ENCODE assay signal across 1 cellular context in genomic region chr3:50102558-50102957, GRCh38.
TF ChIP-seq lines count a peak whose summit lies in the region.

No MANE protein-coding gene starts in this region.

TF ChIP-seq in HEK293, 187 proteins besides CTCF, POLR2A, EP300 and RAD21 (continued from another document):
- TF ChIP-seq, protein P1, sequence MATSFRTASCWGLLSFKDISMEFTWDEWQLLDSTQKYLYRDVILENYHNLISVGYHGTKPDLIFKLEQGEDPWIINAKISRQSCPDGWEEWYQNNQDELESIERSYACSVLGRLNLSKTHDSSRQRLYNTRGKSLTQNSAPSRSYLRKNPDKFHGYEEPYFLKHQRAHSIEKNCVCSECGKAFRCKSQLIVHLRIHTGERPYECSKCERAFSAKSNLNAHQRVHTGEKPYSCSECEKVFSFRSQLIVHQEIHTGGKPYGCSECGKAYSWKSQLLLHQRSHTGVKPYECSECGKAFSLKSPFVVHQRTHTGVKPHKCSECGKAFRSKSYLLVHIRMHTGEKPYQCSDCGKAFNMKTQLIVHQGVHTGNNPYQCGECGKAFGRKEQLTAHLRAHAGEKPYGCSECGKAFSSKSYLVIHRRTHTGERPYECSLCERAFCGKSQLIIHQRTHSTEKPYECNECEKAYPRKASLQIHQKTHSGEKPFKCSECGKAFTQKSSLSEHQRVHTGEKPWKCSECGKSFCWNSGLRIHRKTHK (tag by site-specific recombination; IDR thresholded peaks at IDR 0.05) = no peak
- TF ChIP-seq KLF9 (tag by site-specific recombination; IDR thresholded peaks at IDR 0.05; ENCODE audit: low read depth) (no peak), ZFP3 (tag by site-specific recombination; IDR thresholded peaks at IDR 0.05; ENCODE audit: low read depth) (no peak), GLIS1 (tag by site-specific recombination; IDR thresholded peaks at IDR 0.05) (no peak), MZF1 (tag by site-specific recombination; IDR thresholded peaks at IDR 0.05; ENCODE audit: borderline replicate concordance) (no peak), ZNF571 (tag by site-specific recombination; IDR thresholded peaks at IDR 0.05) (no peak), SALL2 (tag by site-specific recombination; IDR thresholded peaks at IDR 0.05; ENCODE audit: borderline replicate concordance) (no peak), ZNF658 (tag by site-specific recombination; IDR thresholded peaks at IDR 0.05) (no peak), TCF7L2 (IDR thresholded peaks at IDR 0.05; ENCODE audit: borderline replicate concordance, low read depth, low read length) (no peak), ZNF610 (tag by site-specific recombination; IDR thresholded peaks at IDR 0.05; ENCODE audit: borderline replicate concordance) (no peak), REPIN1 (tag by site-specific recombination; IDR thresholded peaks at IDR 0.05; ENCODE audit: low read depth) (no peak), ZNF138 (tag by site-specific recombination; IDR thresholded peaks at IDR 0.05; ENCODE audit: borderline replicate concordance) (no peak), ZNF518A (tag by site-specific recombination; conservative IDR thresholded peaks at IDR 0.05; ENCODE audit: low read depth) (no peak), GLIS2 (tag by site-specific recombination; IDR thresholded peaks at IDR 0.05) (no peak)
- TF ChIP-seq, protein P2, sequence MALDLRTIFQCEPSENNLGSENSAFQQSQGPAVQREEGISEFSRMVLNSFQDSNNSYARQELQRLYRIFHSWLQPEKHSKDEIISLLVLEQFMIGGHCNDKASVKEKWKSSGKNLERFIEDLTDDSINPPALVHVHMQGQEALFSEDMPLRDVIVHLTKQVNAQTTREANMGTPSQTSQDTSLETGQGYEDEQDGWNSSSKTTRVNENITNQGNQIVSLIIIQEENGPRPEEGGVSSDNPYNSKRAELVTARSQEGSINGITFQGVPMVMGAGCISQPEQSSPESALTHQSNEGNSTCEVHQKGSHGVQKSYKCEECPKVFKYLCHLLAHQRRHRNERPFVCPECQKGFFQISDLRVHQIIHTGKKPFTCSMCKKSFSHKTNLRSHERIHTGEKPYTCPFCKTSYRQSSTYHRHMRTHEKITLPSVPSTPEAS (tag by site-specific recombination; IDR thresholded peaks at IDR 0.05) = no peak
